ENCODE assay signal across 18 cellular contexts in the genomic region with DNA sequence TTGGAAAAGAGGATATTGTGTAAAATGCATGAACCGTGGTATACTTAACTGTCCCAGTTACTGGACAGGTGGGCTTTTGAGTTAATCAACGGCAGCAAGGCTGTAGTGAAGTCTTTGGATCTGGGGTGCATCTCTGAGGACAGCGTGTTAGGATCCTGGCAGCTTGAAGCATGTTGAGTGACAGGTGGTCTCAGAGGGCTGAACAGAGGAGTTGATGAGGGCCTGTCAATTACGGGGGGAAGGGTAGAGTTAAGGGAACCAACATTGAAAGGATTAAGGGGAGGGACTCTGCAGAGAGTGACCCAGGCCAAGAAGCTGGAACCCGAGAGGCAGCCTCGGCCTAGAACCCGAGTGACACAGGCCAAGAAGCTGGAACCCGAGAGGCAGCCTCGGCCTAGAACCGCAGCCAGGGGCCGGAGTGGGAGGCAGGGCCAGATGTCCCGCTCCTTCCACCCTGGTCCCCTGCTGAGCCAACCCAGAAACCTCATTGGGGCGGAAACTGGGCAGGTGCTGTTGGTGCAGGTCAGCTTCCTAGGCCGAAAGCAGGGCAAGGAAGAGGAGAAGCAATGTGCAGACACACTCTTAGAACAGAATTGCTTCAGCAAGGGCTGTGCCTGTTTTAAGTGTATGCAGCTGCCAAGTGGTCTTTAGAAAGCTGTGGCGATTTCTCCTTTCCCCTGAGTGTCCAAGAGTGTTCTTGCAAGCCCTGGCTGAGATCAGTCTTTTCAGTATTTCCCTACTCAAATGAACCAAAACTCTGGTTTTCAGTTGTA.
DNase-seq lines count a peak whose midpoint lies in the region; ATAC-seq and TF ChIP-seq lines count a peak whose summit lies in the region.
"Had no signal": no experiment of that assay in that cellular context is flagged by ENCODE, and none has a peak within 500 bp of the region (broad histone marks: within the 10 kb centered on the region; RNA-seq: fewer than 3 reads in every experiment).

No MANE protein-coding gene starts in this region.

- H3K27ac ChIP-seq in SU-DHL-6 (ENCODE audit: low read depth, low read length) (peak overlapping the region; percentile 69; the same call in 1 of the 2 replicates), thymus (ENCODE audit: low read depth) (peak overlapping the region; percentile 11)
- H3K27ac ChIP-seq: C4-2B had no signal

- DNase-seq in activated CD8-positive, alpha-beta memory T cell treated with anti-CD3 and anti-CD28 coated beads, Interleukin-2, amount 10 ng/mL, durations not matched to agents 7 days and 5 days: no peak
- no peak for DNase-seq in activated CD8-positive, alpha-beta memory T cell treated with anti-CD3 and anti-CD28 coated beads, Interleukin-2, amount 50 U/mL, for 4 hours
- DNase-seq in islet precursor cell: peak; percentile 45
- DNase-seq in HPDE6-E6E7 (ENCODE audit: extremely low spot score): no peak
- no peak for DNase-seq in medulla oblongata (ENCODE audit: extremely low spot score)
- DNase-seq: activated CD4-positive, CD25-positive, alpha-beta regulatory T cell; activated CD8-positive, alpha-beta T cell treated with anti-CD3 and anti-CD28 coated beads for 36 hours; heart right ventricle; naive thymus-derived CD8-positive, alpha-beta T cell; NCI-H2029; NCI-H510A treated with DMSO at 0.1 percent for 48 hours; small intestine; stimulated activated CD4-positive, alpha-beta T cell treated with anti-CD3 and anti-CD28 coated beads, Interleukin-4, amount 100 ng/mL, for 4 hours had no signal

- no peaks in the 10 kb centered on the region for H4K20me1 ChIP-seq in SU-DHL-6 (ENCODE audit: low read depth, low read length)

- H3K4me1 Mint-ChIP-seq in activated CD8-positive, alpha-beta memory T cell treated with anti-CD3 and anti-CD28 coated beads, Interleukin-2, amount 10 ng/mL, durations not matched to agents 7 days and 5 days: peaks cover 29% of the 10 kb centered on the region

- H3K4me3 ChIP-seq in SU-DHL-6 (ENCODE audit: insufficient read depth, low read length, poor library complexity, severe bottlenecking): no peak overlapping the region
- H3K4me3 ChIP-seq in thymus (ENCODE audit: low read length): no peak overlapping the region
- H3K4me3 ChIP-seq: thoracic aorta had no signal

- peaks cover 6% of the 10 kb centered on the region for H3K36me3 Mint-ChIP-seq in activated CD8-positive, alpha-beta memory T cell treated with anti-CD3 and anti-CD28 coated beads, Interleukin-2, amount 10 ng/mL, durations not matched to agents 7 days and 5 days
- H3K36me3 Mint-ChIP-seq: naive thymus-derived CD8-positive, alpha-beta T cell had no signal

- peak overlapping the region; percentile 8 for H3K27ac Mint-ChIP-seq in activated CD8-positive, alpha-beta memory T cell treated with anti-CD3 and anti-CD28 coated beads, Interleukin-2, amount 10 ng/mL, durations not matched to agents 7 days and 5 days
- H3K27ac Mint-ChIP-seq: activated CD8-positive, alpha-beta T cell treated with anti-CD3 and anti-CD28 coated beads for 36 hours had no signal

- CTCF ChIA-PET in activated CD8-positive, alpha-beta memory T cell treated with anti-CD3 and anti-CD28 coated beads, Interleukin-2, amount 10 ng/mL, durations not matched to agents 7 days and 5 days (lab: Charles Lee): interaction anchor here (1.0 to 4.6 kb wide), 6 partner anchors 8 to 268 kb away, joined by 3 to 77 read pairs (median 13); a partner anchor contains a TSS

- no peak overlapping the region for H2AFZ ChIP-seq in SU-DHL-6 (ENCODE audit: low read depth, low read length, severe bottlenecking)

- 0 out of 2 replicates have a peak, but pooled peaks cover 8% of the 10 kb centered on the region for H3F3A ChIP-seq in SU-DHL-6 (ENCODE audit: insufficient read depth)

- H3K27me3 ChIP-seq in SU-DHL-6 (ENCODE audit: low read length) (no peaks in the 10 kb centered on the region), thymus (ENCODE audit: control insufficient read depth, insufficient read depth) (no peaks in the 10 kb centered on the region)

- ATAC-seq in activated CD8-positive, alpha-beta memory T cell treated with anti-CD3 and anti-CD28 coated beads, Interleukin-2, amount 10 ng/mL, durations not matched to agents 7 days and 5 days: no peak
- no peak for ATAC-seq in GM18873 (IDR thresholded peaks at IDR 0.05; ENCODE audit: low FRiP score, unreplicated experiment)
- ATAC-seq: activated CD8-positive, alpha-beta T cell treated with anti-CD3 and anti-CD28 coated beads for 36 hours; naive thymus-derived CD8-positive, alpha-beta T cell had no signal

- H3K9me3 ChIP-seq in SU-DHL-6 (ENCODE audit: insufficient read depth, low read length) (no peaks in the 10 kb centered on the region), thymus (ENCODE audit: control insufficient read depth) (no peaks in the 10 kb centered on the region)
- H3K9me3 ChIP-seq: thoracic aorta had no signal

- no peak overlapping the region for H3K9ac ChIP-seq in SU-DHL-6 (ENCODE audit: low read length)

- peaks cover 2% of the 10 kb centered on the region for H3K27me3 Mint-ChIP-seq in activated CD8-positive, alpha-beta memory T cell treated with anti-CD3 and anti-CD28 coated beads, Interleukin-2, amount 10 ng/mL, durations not matched to agents 7 days and 5 days

- no peaks in the 10 kb centered on the region for H3K9me2 ChIP-seq in SU-DHL-6 (replicated peaks; ENCODE audit: insufficient read depth, low read length)

- H3K36me3 ChIP-seq in SU-DHL-6 (ENCODE audit: low read length) (peaks cover 13% of the 10 kb centered on the region; the same call in 1 of the 2 replicates), thymus (ENCODE audit: control insufficient read depth, insufficient read depth) (no peaks in the 10 kb centered on the region)
- H3K36me3 ChIP-seq: thoracic aorta had no signal

- WGBS in thymus: 96% methylated on average over 15 of the region's 15 CpGs

- peaks cover 33% of the 10 kb centered on the region for H3K79me2 ChIP-seq in SU-DHL-6 (ENCODE audit: insufficient read depth, low read length)

- H3K4me1 ChIP-seq in thymus (ENCODE audit: control insufficient read depth, insufficient read depth, low read length): no peaks in the 10 kb centered on the region

- no peak overlapping the region for H3K4me3 Mint-ChIP-seq in activated CD8-positive, alpha-beta memory T cell treated with anti-CD3 and anti-CD28 coated beads, Interleukin-2, amount 10 ng/mL, durations not matched to agents 7 days and 5 days
- H3K4me3 Mint-ChIP-seq: activated CD8-positive, alpha-beta T cell treated with anti-CD3 and anti-CD28 coated beads for 36 hours had no signal

- no peaks in the 10 kb centered on the region for H3K9me3 Mint-ChIP-seq in activated CD8-positive, alpha-beta memory T cell treated with anti-CD3 and anti-CD28 coated beads, Interleukin-2, amount 10 ng/mL, durations not matched to agents 7 days and 5 days (ENCODE audit: low read depth)

- H3K4me2 ChIP-seq in SU-DHL-6 (ENCODE audit: low read depth, low read length, poor library complexity, severe bottlenecking): no peak overlapping the region

- TF ChIP-seq CTCF in SU-DHL-6 (IDR thresholded peaks at IDR 0.05; ENCODE audit: insufficient read depth, low read length, poor library complexity, severe bottlenecking): no peak
